Comparison of ENCODE assay signal across 1 cellular context in the genomic region with DNA sequence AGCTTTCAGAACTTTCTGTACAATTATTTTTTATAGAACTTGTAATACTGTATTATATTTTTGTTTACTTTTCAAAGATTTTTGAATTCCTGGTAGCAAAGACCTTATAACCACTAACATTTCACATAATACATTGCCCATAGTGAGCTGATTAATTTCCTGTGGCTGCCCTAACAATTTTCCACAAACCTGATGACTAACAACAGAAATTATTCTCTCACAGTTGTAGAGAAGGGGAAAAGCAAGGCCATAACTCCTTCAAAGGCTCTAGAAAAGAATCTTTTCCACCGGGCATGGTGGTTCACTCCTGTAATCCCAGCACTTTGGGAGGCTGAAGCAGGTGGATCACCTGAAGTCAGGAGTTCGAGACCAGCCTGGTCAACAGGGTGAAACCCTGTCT.
TF ChIP-seq lines count a peak whose summit lies in the region.

No MANE protein-coding gene starts in this region.

TF ChIP-seq in SK-N-SH treated with all-trans-retinoic acid at 6 μM for 48 hours, 23 proteins besides CTCF, POLR2A, EP300 and RAD21 (continued from another document):
- TF ChIP-seq SNAI2 (CRISPR knock-in tag; IDR thresholded peaks at IDR 0.05) (no peak), ISL1 (CRISPR knock-in tag; IDR thresholded peaks at IDR 0.05) (no peak)
